ENCODE assay signal across 1 cellular context in genomic region chr7:100539436-100540006, GRCh38.
TF ChIP-seq lines count a peak whose summit lies in the region.

No MANE protein-coding gene starts in this region.

TF ChIP-seq in endothelial cell of umbilical vein, 7 proteins besides CTCF, POLR2A, EP300 and RAD21:
- no peak for TF ChIP-seq EZH2 (IDR thresholded peaks at IDR 0.05; ENCODE audit: borderline replicate concordance, low read depth, low read length, severe bottlenecking)
- no peak for TF ChIP-seq MYC (IDR thresholded peaks at IDR 0.05; ENCODE audit: low read depth, low read length)
- no peak for TF ChIP-seq POLR2AphosphoS5 (IDR thresholded peaks at IDR 0.05; ENCODE audit: insufficient read depth, low read depth, low read length)
- no peak for TF ChIP-seq JUN (IDR thresholded peaks at IDR 0.05; ENCODE audit: borderline replicate concordance, insufficient read depth, insufficient read length, low read depth)
- no peak for TF ChIP-seq GATA2 (IDR thresholded peaks at IDR 0.05; ENCODE audit: insufficient read depth, insufficient read length, low read depth, low read length)
- no peak for TF ChIP-seq FOS (IDR thresholded peaks at IDR 0.05; ENCODE audit: borderline replicate concordance, insufficient read depth, low read length)
- no peak for TF ChIP-seq MAX (IDR thresholded peaks at IDR 0.05; ENCODE audit: insufficient read depth, insufficient read length)
